8 cellular contexts compared by ENCODE assay signal in genomic region chr17:58156839-58157803, GRCh38. TPM values are rescaled to one million over a fixed set of nuclear protein-coding genes. Genes with fewer than 3 reads are reported as not detected.
DNase-seq lines count a peak whose midpoint lies in the region; ATAC-seq and TF ChIP-seq lines count a peak whose summit lies in the region.

No MANE protein-coding gene starts in this region.

- H3K4me1 Mint-ChIP-seq in naive B cell: peaks cover 6 to 16% (median 15%) of the 10 kb centered on the region in 3 donors

- peaks cover 0 to 3% (median 0%) of the 10 kb centered on the region in 7 donors for H3K9me3 Mint-ChIP-seq in naive B cell

- peaks cover 0 to 12% of the 10 kb centered on the region in 2 donors for H3K36me3 Mint-ChIP-seq in naive B cell

- H3K4me3 Mint-ChIP-seq in naive B cell: peak overlapping the region; percentile 53 to 87 (median 83)

- H3K27ac ChIP-seq in ectodermal cell (ENCODE audit: insufficient read depth, low read depth, low read length, poor library complexity, severe bottlenecking): no peak overlapping the region

- peak overlapping the region in 1 of 6 donors; percentile 17 for H3K27ac Mint-ChIP-seq in naive B cell

- H3K27me3 Mint-ChIP-seq in naive B cell: peaks cover 38 to 53% (median 38%) of the 10 kb centered on the region in 3 donors

- no peak for DNase-seq in HFF-Myc (ENCODE audit: extremely low read depth, low read depth)
- DNase-seq in activated CD4-positive, alpha-beta T cell treated with anti-CD3 and anti-CD28 coated beads, Interleukin-2, amount 50 U/mL, for 1 hour: peak; percentile 46
- no peak for DNase-seq in naive B cell
- peak; percentile 18 to 36 for DNase-seq in stimulated activated CD8-positive, alpha-beta memory T cell treated with anti-CD3 and anti-CD28 coated beads, Interleukin-7, amount 100 ng/mL, for 4 hours (ENCODE audit: low read depth in 2 of 2)
- DNase-seq in foreskin melanocyte: no peak

- TF ChIP-seq CTCF in HFF-Myc (IDR thresholded peaks at IDR 0.05; ENCODE audit: low read depth, low read length, missing control alignments): no peak

- H3K4me3 ChIP-seq in HFF-Myc (replicated peaks; ENCODE audit: low read depth, low read length) (peak overlapping the region; percentile 19), ectodermal cell (ENCODE audit: insufficient read depth, low read depth, low read length) (peak overlapping the region; percentile 50)

- H3K4me1 ChIP-seq in ectodermal cell (ENCODE audit: control insufficient read depth, insufficient read depth, low read length): no peaks in the 10 kb centered on the region

- peaks cover 69% of the 10 kb centered on the region for H3K27me3 ChIP-seq in ectodermal cell (ENCODE audit: control insufficient read depth, insufficient read depth, low read length, poor library complexity, severe bottlenecking)

- 1% methylated on average over 65 of the region's 65 CpGs for WGBS in ectodermal cell, 2 experiments

- H3K9me3 ChIP-seq in ectodermal cell (ENCODE audit: control insufficient read depth, low read length): no peaks in the 10 kb centered on the region

- ATAC-seq in naive B cell (ENCODE audit: low read depth in 2 of 2): peak; percentile 50 to 68
- no peak for ATAC-seq in GM18909 (IDR thresholded peaks at IDR 0.05; ENCODE audit: poor library complexity, unreplicated experiment)
- ATAC-seq in GM19324 (IDR thresholded peaks at IDR 0.05; ENCODE audit: low FRiP score, unreplicated experiment): no peak

- H3K36me3 ChIP-seq in ectodermal cell (ENCODE audit: control insufficient read depth, insufficient read depth, low read length): no peaks in the 10 kb centered on the region

RNA-seq across cellular contexts. Expression of gene OR4D1, which starts 8.9 kb away (rescaled TPM):
- polyA plus RNA-seq in ectodermal cell (2013, experiment 1 of 4): 0.54 TPM
- polyA plus RNA-seq in ectodermal cell (2013, experiment 2 of 4): 0.16 TPM
- polyA plus RNA-seq in ectodermal cell (2013, experiment 3 of 4): 0.16 TPM
- 0.32 TPM for polyA plus RNA-seq in ectodermal cell (2013, experiment 4 of 4)
- under 1 TPM in 1 of 6 donors, not detected in 5; 0.07 TPM for polyA plus RNA-seq in naive B cell (ENCODE audit: low read depth in 6 of 6)

RNA-seq across cellular contexts. Expression of gene OR4D2, which starts 9.7 kb away (rescaled TPM):
- not detected for polyA plus RNA-seq in ectodermal cell (2013, experiment 1 of 4)
- not detected for polyA plus RNA-seq in ectodermal cell (2013, experiment 2 of 4)
- not detected for polyA plus RNA-seq in ectodermal cell (2013, experiment 3 of 4)
- not detected for polyA plus RNA-seq in ectodermal cell (2013, experiment 4 of 4)
- not detected for polyA plus RNA-seq in naive B cell (ENCODE audit: low read depth in 6 of 6)

RNA-seq across cellular contexts. Expression of gene EPX, which starts 35.4 kb away (rescaled TPM):
- not detected for polyA plus RNA-seq in ectodermal cell (2013, experiment 1 of 4)
- polyA plus RNA-seq in ectodermal cell (2013, experiment 2 of 4): not detected
- not detected for polyA plus RNA-seq in ectodermal cell (2013, experiment 3 of 4)
- polyA plus RNA-seq in ectodermal cell (2013, experiment 4 of 4): not detected
- not detected for polyA plus RNA-seq in naive B cell (ENCODE audit: low read depth in 6 of 6)

Comparison
In these comparisons a context has a peak if more than half of its experiments do, and no peak if none do; other contexts are left out.
1. DNase-seq: peak in activated CD4-positive, alpha-beta T cell treated with anti-CD3 and anti-CD28 coated beads, Interleukin-2, amount 50 U/mL, for 1 hour (single experiment) and stimulated activated CD8-positive, alpha-beta memory T cell treated with anti-CD3 and anti-CD28 coated beads, Interleukin-7, amount 100 ng/mL, for 4 hours (2 of 2); none in HFF-Myc (single experiment), naive B cell (single experiment) and foreskin melanocyte (single experiment).
2. ATAC-seq: peak in naive B cell (2 of 2); none in GM18909 (single experiment) and GM19324 (single experiment).